23 cellular contexts compared by ENCODE assay signal in genomic region chr10:110400173-110400947, GRCh38.
A peak's percentile ranks its signal among the peaks of the same experiment; 100 is the strongest.
DNase-seq lines count a peak whose midpoint lies in the region; FAIRE-seq and TF ChIP-seq lines count a peak whose summit lies in the region.
"Had no signal": no experiment of that assay in that cellular context is flagged by ENCODE, and none has a peak within 500 bp of the region (broad histone marks: within the 10 kb centered on the region; RNA-seq: fewer than 3 reads in every experiment).

No MANE protein-coding gene starts in this region.

- H3K27ac Mint-ChIP-seq in mesothelial cell of epicardium = peak overlapping the region; percentile 88
- H3K27ac Mint-ChIP-seq: activated naive CD4-positive, alpha-beta T cell treated with anti-CD3 and anti-CD28 coated beads, Interleukin-2, amount 50 U/mL, for 24 hours; B cell; IgD-negative memory B cell; immature natural killer cell had no signal

- H3K4me1 ChIP-seq in esophagus squamous epithelium = peaks cover 9 to 39% (median 19%) of the 10 kb centered on the region in 3 donors

- no peaks in the 10 kb centered on the region for H3K36me3 Mint-ChIP-seq in mesothelial cell of epicardium
- H3K36me3 Mint-ChIP-seq: activated naive CD4-positive, alpha-beta T cell treated with anti-CD3 and anti-CD28 coated beads, Interleukin-2, amount 50 U/mL, for 24 hours; immature natural killer cell had no signal

- no peak overlapping the region for H3K4me3 Mint-ChIP-seq in mesothelial cell of epicardium
- H3K4me3 Mint-ChIP-seq: activated naive CD4-positive, alpha-beta T cell treated with anti-CD3 and anti-CD28 coated beads, Interleukin-2, amount 50 U/mL, for 24 hours; activated T-cell treated with anti-CD3 and anti-CD28 coated beads, Interleukin-2, amount 50 U/mL, for 72 hours; B cell; effector memory CD8-positive, alpha-beta T cell; IgD-negative memory B cell; immature natural killer cell had no signal

- in situ Hi-C loops in brain microvascular endothelial cell (cut with HindIII; ENCODE audit: low pct_ligation_motif_present, low sequenced_read_pairs) = no loop called here

- H3K36me3 ChIP-seq in brain microvascular endothelial cell (replicated peaks) (no peaks in the 10 kb centered on the region), esophagus squamous epithelium (no peaks in the 10 kb centered on the region)
- H3K36me3 ChIP-seq: heart right ventricle, neutrophil had no signal

- TF ChIP-seq CTCF in brain microvascular endothelial cell (IDR thresholded peaks at IDR 0.05; ENCODE audit: low read depth, low read length, missing control alignments) = no peak
- TF ChIP-seq CTCF in mesothelial cell of epicardium (IDR thresholded peaks at IDR 0.05; ENCODE audit: unreplicated experiment) = no peak
- TF ChIP-seq CTCF in esophagus squamous epithelium (IDR thresholded peaks at IDR 0.05) = no peak

- WGBS in esophagus squamous epithelium, 2 donors = 89 to 94% methylated on average over 4 to 5 of the region's 6 CpGs

- peak; percentile 6 for DNase-seq in DMS 273 (lab: John Stamatoyannopoulos, UW; ENCODE audit: unreplicated experiment)
- DNase-seq in DMS 273 treated with DMSO at 0.1 percent for 48 hours (lab: John Stamatoyannopoulos, UW) = no peak
- DNase-seq in NCI-H2029 (lab: John Stamatoyannopoulos, UW) = peak; percentile 4
- no peak for DNase-seq in brain microvascular endothelial cell
- DNase-seq in mesothelial cell of epicardium (ENCODE audit: low spot score in 2 of 2, unreplicated experiment in 2 of 2) = no peak
- DNase-seq in GM12891 (ENCODE audit: insufficient read length, low spot score) = no peak
- DNase-seq in head of caudate nucleus = no peak
- no peak for DNase-seq in esophagus squamous epithelium (lab: John Stamatoyannopoulos, UW)
- DNase-seq: activated CD8-positive, alpha-beta memory T cell treated with anti-CD3 and anti-CD28 coated beads for 24 hours; activated T-cell treated with anti-CD3 and anti-CD28 coated beads, Interleukin-2, amount 50 U/mL, for 72 hours; COR-L47; effector memory CD8-positive, alpha-beta T cell; immature natural killer cell; NCI-H1694 treated with DMSO at 0.1 percent for 48 hours; NCI-H345; stimulated activated CD4-positive, alpha-beta T cell treated with anti-CD3 and anti-CD28 coated beads, Interleukin-12 subunit alpha, Interleukin-12 subunit beta, amount 100 ng/mL, for 4 hours; stimulated activated CD8-positive, alpha-beta memory T cell treated with anti-CD3 and anti-CD28 coated beads, Interleukin-4, amount 100 ng/mL, for 48 hours had no signal

- TF ChIP-seq POLR2A in GM12891 (IDR thresholded peaks at IDR 0.05; ENCODE audit: low read depth, low read length) (no peak), esophagus squamous epithelium (IDR thresholded peaks at IDR 0.05) (no peak)

- H3K4me1 Mint-ChIP-seq in mesothelial cell of epicardium = peaks cover 34% of the 10 kb centered on the region
- H3K4me1 Mint-ChIP-seq: activated naive CD4-positive, alpha-beta T cell treated with anti-CD3 and anti-CD28 coated beads, Interleukin-2, amount 50 U/mL, for 24 hours; IgD-negative memory B cell had no signal

- H3K27ac ChIP-seq in brain microvascular endothelial cell (peak overlapping the region; percentile 98), esophagus squamous epithelium (peak overlapping the region in 2 of 4 donors; percentile 89)
- H3K27ac ChIP-seq: 22Rv1, neutrophil had no signal

- no peaks in the 10 kb centered on the region for H3K27me3 ChIP-seq in brain microvascular endothelial cell (replicated peaks)
- H3K27me3 ChIP-seq in esophagus squamous epithelium = no peaks in the 10 kb centered on the region
- H3K27me3 ChIP-seq: heart right ventricle, neutrophil had no signal

- intact Hi-C loops in head of caudate nucleus (cut with DNase I) = no loop called here
- intact Hi-C loops in esophagus squamous epithelium (cut with DNase I) = no loop called here

- H3K27me3 Mint-ChIP-seq in mesothelial cell of epicardium (ENCODE audit: low read depth) = no peaks in the 10 kb centered on the region
- H3K27me3 Mint-ChIP-seq: activated naive CD4-positive, alpha-beta T cell treated with anti-CD3 and anti-CD28 coated beads, Interleukin-2, amount 50 U/mL, for 24 hours; effector memory CD8-positive, alpha-beta T cell had no signal

- H3K9me3 ChIP-seq in esophagus squamous epithelium = no peaks in the 10 kb centered on the region
- H3K9me3 ChIP-seq: heart right ventricle, neutrophil had no signal

- no peaks in the 10 kb centered on the region for H3K9me3 Mint-ChIP-seq in mesothelial cell of epicardium
- H3K9me3 Mint-ChIP-seq: activated naive CD4-positive, alpha-beta T cell treated with anti-CD3 and anti-CD28 coated beads, Interleukin-2, amount 50 U/mL, for 24 hours; activated T-cell treated with anti-CD3 and anti-CD28 coated beads, Interleukin-2, amount 50 U/mL, for 72 hours; effector memory CD8-positive, alpha-beta T cell; IgD-negative memory B cell; immature natural killer cell had no signal

- no peak for FAIRE-seq in GM12891 (lab: Jason Lieb, UNC)

- H3K4me3 ChIP-seq in brain microvascular endothelial cell (ENCODE audit: low read depth, low read length) (no peak overlapping the region), esophagus squamous epithelium (no peak overlapping the region)
- H3K4me3 ChIP-seq: heart right ventricle had no signal

TF ChIP-seq in GM12891, 5 proteins besides CTCF, POLR2A, EP300 and RAD21:
- no peak for TF ChIP-seq PAX5 (IDR thresholded peaks at IDR 0.05; ENCODE audit: insufficient read depth, low read length, severe bottlenecking)
- no peak for TF ChIP-seq POU2F2 (IDR thresholded peaks at IDR 0.05; ENCODE audit: low read depth, low read length)
- TF ChIP-seq POLR2AphosphoS5 (IDR thresholded peaks at IDR 0.05; ENCODE audit: low read depth, low read length) = no peak
- no peak for TF ChIP-seq SPI1 (IDR thresholded peaks at IDR 0.05; ENCODE audit: low read depth, low read length)

Comparison
In these comparisons a context has a peak if more than half of its experiments do, and no peak if none do; other contexts are left out.
1. DNase-seq: peak in DMS 273 (single experiment) and NCI-H2029 (single experiment); none in DMS 273 treated with DMSO at 0.1 percent for 48 hours (single experiment), brain microvascular endothelial cell (single experiment), mesothelial cell of epicardium (0 of 2), GM12891 (single experiment), head of caudate nucleus (0 of 42) and esophagus squamous epithelium (single experiment).